Comparison of ENCODE assay signal across 9 cellular contexts in the genomic region with DNA sequence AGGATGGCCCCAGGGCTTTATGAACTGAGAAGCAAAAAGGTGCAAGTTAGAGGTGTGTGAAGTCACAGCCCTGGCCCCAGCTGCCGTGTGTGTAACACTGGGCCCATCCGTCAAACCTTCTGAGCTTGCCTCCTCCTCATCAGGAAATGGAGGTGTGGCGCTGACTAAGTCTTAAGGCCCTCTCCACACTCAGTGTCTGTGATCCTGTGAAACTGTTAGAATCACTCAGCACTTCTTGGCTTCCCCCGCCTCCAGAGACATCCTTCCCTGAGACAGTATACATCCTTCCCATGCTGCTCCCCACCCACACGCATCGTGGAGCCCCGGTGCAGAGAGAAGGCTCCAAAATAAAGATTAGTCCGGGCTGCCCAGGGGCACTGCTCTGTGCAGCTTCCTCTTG. TPM values are rescaled to one million over a fixed set of nuclear protein-coding genes. Genes with fewer than 3 reads are reported as not detected.
DNase-seq lines count a peak whose midpoint lies in the region; ATAC-seq lines count a peak whose summit lies in the region.
"Had no signal": no experiment of that assay in that cellular context is flagged by ENCODE, and none has a peak within 500 bp of the region (broad histone marks: within the 10 kb centered on the region; RNA-seq: fewer than 3 reads in every experiment).

No MANE protein-coding gene starts in this region.

- no peak for ATAC-seq in HG03159 (IDR thresholded peaks at IDR 0.05; ENCODE audit: unreplicated experiment)

- H3K27ac ChIP-seq in temporal lobe (ENCODE audit: low read depth, low read length) = peak overlapping the region; percentile 75
- H3K27ac ChIP-seq: uterus had no signal

- DNase-seq in NK-92 treated with Interleukin-12 subunit alpha and Interleukin-12 subunit beta, amount 100 ng/mL, for 24 hours (lab: John Stamatoyannopoulos, UW) = peak; percentile 7
- DNase-seq in NK-92 (lab: John Stamatoyannopoulos, UW; ENCODE audit: unreplicated experiment) = no peak
- peak; percentile 21 for DNase-seq in activated T-cell treated with anti-CD3 and anti-CD28 coated beads, Interleukin-2, amount 50 U/mL, for 1 hour
- DNase-seq in iris pigment epithelial cell (ENCODE audit: low read depth) = peak; percentile 79
- no peak for DNase-seq in NCI-H1436 treated with DMSO at 0.1 percent for 48 hours (lab: John Stamatoyannopoulos, UW)
- DNase-seq in NCI-H2029 treated with DMSO at 0.1 percent for 48 hours (lab: John Stamatoyannopoulos, UW) = no peak
- DNase-seq: uterus had no signal

RNA-seq across cellular contexts. Expression of a gene that starts 33.3 kb away (rescaled TPM):
- total RNA-seq in temporal lobe = 77.2 TPM

RNA-seq across cellular contexts. Expression of a gene that starts 56.2 kb away (rescaled TPM):
- 15.5 TPM for total RNA-seq in temporal lobe

Comparison
In these comparisons a context has a peak if more than half of its experiments do, and no peak if none do; other contexts are left out.
1. DNase-seq: peak in NK-92 treated with Interleukin-12 subunit alpha and Interleukin-12 subunit beta, amount 100 ng/mL, for 24 hours (single experiment), activated T-cell treated with anti-CD3 and anti-CD28 coated beads, Interleukin-2, amount 50 U/mL, for 1 hour (single experiment) and iris pigment epithelial cell (single experiment); none in NK-92 (single experiment), NCI-H1436 treated with DMSO at 0.1 percent for 48 hours (single experiment) and NCI-H2029 treated with DMSO at 0.1 percent for 48 hours (single experiment).